8 cellular contexts compared by ENCODE assay signal in the genomic region with DNA sequence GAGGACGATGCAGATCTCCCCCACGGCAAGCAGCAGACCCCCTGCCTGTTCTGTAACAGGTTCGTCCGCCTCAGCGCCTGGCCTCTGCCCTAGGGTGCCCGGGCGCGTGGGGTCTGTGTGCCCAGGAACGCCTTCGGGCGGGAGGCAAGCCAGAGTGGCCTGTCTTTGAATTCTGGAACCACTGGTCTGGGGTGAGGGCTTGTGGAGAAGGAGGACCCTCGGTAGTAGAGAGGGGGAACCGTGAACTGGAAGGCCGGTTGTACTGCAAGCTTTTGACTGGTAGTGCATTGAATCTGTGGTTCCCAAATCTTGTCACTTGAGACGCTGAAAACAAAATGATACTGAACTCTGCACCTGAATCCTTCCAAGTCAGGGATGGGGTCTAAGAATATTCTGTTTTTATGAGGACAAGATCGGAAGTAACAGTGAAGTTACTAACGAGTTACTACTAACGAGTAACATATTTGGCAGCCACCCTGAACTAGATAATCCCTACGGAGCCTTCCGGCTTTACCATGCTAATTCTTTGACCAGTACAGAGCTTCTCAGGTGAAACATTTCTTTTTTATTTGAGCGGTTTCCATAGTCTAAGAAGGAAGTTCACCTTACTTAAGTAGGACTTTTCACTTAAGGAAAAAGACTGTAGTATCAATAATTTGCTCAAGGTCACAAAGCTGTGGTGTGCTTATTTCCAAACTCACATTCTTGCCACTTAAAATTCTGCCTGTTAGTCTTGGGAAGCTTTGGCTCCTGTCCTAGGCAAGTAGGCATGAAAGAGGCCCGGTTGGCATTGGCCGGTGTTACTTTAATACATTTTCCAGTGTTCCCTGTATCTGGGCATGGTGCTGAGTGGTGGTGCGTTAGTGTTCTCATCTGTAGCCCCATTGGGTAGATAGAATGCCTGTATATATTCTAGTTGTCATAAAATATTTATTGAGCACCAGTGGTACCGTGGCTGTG. TPM values are rescaled to one million over a fixed set of nuclear protein-coding genes. Genes with fewer than 3 reads are reported as not detected.
A peak's percentile ranks its signal among the peaks of the same experiment; 100 is the strongest.
DNase-seq lines count a peak whose midpoint lies in the region; ATAC-seq and TF ChIP-seq lines count a peak whose summit lies in the region.

No MANE protein-coding gene starts in this region.

- ATAC-seq in GM19351 (IDR thresholded peaks at IDR 0.05; ENCODE audit: unreplicated experiment), result peak; percentile 16
- ATAC-seq in HG03565 (IDR thresholded peaks at IDR 0.05; ENCODE audit: unreplicated experiment), result peak; percentile 3

- H3K4me1 ChIP-seq in esophagus (ENCODE audit: control insufficient read depth in 2 of 2, insufficient read depth in 2 of 2, low read length in 1 of 2) (no peaks in the 10 kb centered on the region), neuron (ENCODE audit: insufficient read depth, low read length) (peaks cover 13% of the 10 kb centered on the region)

- H3K27ac ChIP-seq in VCaP (peak overlapping the region; percentile 92), esophagus (ENCODE audit: low read depth in 2 of 2, low read length in 1 of 2) (peak overlapping the region; percentile 88)

- H3K36me3 ChIP-seq in esophagus (ENCODE audit: control insufficient read depth in 2 of 2, insufficient read depth in 2 of 2, low read length in 1 of 2) (no peaks in the 10 kb centered on the region), neuron (ENCODE audit: insufficient read depth, low read length) (peaks cover 10% of the 10 kb centered on the region)

- TF ChIP-seq CTCF in VCaP (conservative IDR thresholded peaks at IDR 0.05), result no peak

- H3K27me3 ChIP-seq in esophagus (ENCODE audit: control insufficient read depth in 1 of 2, insufficient read depth in 2 of 2, low read length in 2 of 2) (no peaks in the 10 kb centered on the region), neuron (ENCODE audit: insufficient read depth, low read length) (no peaks in the 10 kb centered on the region)

- DNase-seq in DMS79 treated with DMSO at 0.1 percent for 48 hours (lab: John Stamatoyannopoulos, UW) (peak; percentile 72), epidermal melanocyte (ENCODE audit: insufficient read length, low spot score) (no peak), NCI-H2196 treated with DMSO at 0.1 percent for 48 hours (lab: John Stamatoyannopoulos, UW; ENCODE audit: unreplicated experiment) (no peak)

- WGBS in esophagus, 2 donors, result 6 to 9% methylated on average over 25 of the region's 25 CpGs

- peak overlapping the region; percentile 87 for H2AFZ ChIP-seq in neuron (ENCODE audit: low read depth, low read length)

- H3K9me3 ChIP-seq in esophagus (ENCODE audit: control insufficient read depth in 2 of 2, insufficient read depth in 1 of 2, low read depth in 1 of 2, low read length in 1 of 2) (no peaks in the 10 kb centered on the region), neuron (ENCODE audit: low read length) (no peaks in the 10 kb centered on the region)

- peak overlapping the region; percentile 89 to 98 for H3K4me3 ChIP-seq in esophagus (ENCODE audit: low read depth in 1 of 2, low read length in 2 of 2)
- H3K4me3 ChIP-seq in neuron (ENCODE audit: low read length), result peak overlapping the region; percentile 79

RNA-seq across cellular contexts. Expression of a gene that starts 0.9 kb away (rescaled TPM):
- 1 to 10 TPM; 9.2 to 9.9 TPM for polyA plus RNA-seq in esophagus

RNA-seq across cellular contexts. Expression of a gene that starts 24.9 kb away (rescaled TPM):
- polyA plus RNA-seq in esophagus, result 10 to 100 TPM; 23.3 to 41.6 TPM
